2 cellular contexts compared by ENCODE assay signal in genomic region chr5:33999986-34000385, GRCh38.
TF ChIP-seq lines count a peak whose summit lies in the region.

No MANE protein-coding gene starts in this region.

TF ChIP-seq in IMR-90, 13 proteins besides CTCF, POLR2A, EP300 and RAD21:
- TF ChIP-seq MAFK (IDR thresholded peaks at IDR 0.05; ENCODE audit: low read depth, low read length) (peak; percentile 96), NFE2L2 (IDR thresholded peaks at IDR 0.05; ENCODE audit: low read depth, low read length) (0 out of 2 replicates have a peak, but pooled peaks have one; percentile 15), ELK1 (IDR thresholded peaks at IDR 0.05; ENCODE audit: borderline replicate concordance, low read depth, low read length) (no peak), CHD1 (IDR thresholded peaks at IDR 0.05; ENCODE audit: low read depth, low read length) (no peak)
TF ChIP-seq in IMR-90: peak in this region for 2.

TF ChIP-seq in H1, 55 proteins besides CTCF, POLR2A, EP300 and RAD21:
- TF ChIP-seq MAFK (IDR thresholded peaks at IDR 0.05; ENCODE audit: low read depth, low read length) = peak; percentile 91
- TF ChIP-seq ATF3 (IDR thresholded peaks at IDR 0.05; ENCODE audit: insufficient read depth, low read depth, low read length) = no peak
- 0 out of 2 replicates have a peak, but pooled peaks have one; percentile 51 for TF ChIP-seq BACH1 (IDR thresholded peaks at IDR 0.05; ENCODE audit: low read length)
